17 cellular contexts compared by ENCODE assay signal in the genomic region with DNA sequence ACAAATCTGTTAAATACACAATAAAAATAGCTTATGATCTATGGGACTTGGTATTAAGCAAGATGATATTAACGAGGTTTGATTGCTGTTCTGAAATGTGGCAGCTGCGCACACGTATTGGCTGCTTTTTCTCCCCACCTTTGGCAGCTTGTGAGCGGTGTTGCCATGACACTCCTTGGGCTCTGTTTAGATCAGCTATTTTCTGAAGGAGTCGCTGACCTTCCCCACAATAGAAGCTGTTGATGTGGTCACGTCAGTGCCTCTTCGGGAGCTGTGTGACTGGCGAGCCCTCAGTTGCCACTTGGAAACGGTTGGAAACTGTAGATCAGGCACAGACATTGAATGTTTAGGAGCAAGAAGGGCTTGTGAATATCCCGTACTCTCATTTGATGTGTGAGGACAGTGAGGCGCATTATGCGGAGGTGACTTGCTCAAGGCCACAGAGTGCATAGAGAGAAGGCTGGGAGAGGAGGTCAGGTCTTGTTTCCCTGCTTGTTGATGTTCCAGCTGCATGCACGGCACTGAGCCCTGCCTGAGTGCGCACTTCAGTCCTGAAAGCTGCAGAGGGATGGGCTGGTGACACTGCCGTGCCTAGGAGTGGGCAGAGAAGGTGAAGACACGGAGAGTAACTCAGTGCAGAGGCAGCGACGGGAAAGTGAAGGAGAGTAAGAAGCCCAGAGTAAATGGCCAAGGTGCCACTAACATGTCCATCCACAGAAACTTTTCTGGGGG.
"Had no signal": no experiment of that assay in that cellular context is flagged by ENCODE, and none has a peak within 500 bp of the region (broad histone marks: within the 10 kb centered on the region; RNA-seq: fewer than 3 reads in every experiment).

No MANE protein-coding gene starts in this region.

- H3K27ac Mint-ChIP-seq: activated CD8-positive, alpha-beta T cell treated with anti-CD3 and anti-CD28 coated beads, Interleukin-2, amount 10 ng/mL, durations not matched to agents 7 days and 5 days; activated naive CD8-positive, alpha-beta T cell; mesothelial cell of epicardium had no signal

- ATAC-seq: activated CD8-positive, alpha-beta T cell treated with anti-CD3 and anti-CD28 coated beads, Interleukin-2, amount 10 ng/mL, durations not matched to agents 7 days and 5 days; naive thymus-derived CD4-positive, alpha-beta T cell; right lobe of liver; SK-N-SH treated with all-trans-retinoic acid at 6 μM for 48 hours had no signal

- H3K27me3 ChIP-seq: colonic mucosa, right lobe of liver, spleen had no signal

- H3K27me3 Mint-ChIP-seq: activated naive CD8-positive, alpha-beta T cell had no signal

- DNase-seq: activated CD8-positive, alpha-beta memory T cell treated with anti-CD3 and anti-CD28 coated beads, Interleukin-2, amount 50 U/mL, for 4 hours; activated CD8-positive, alpha-beta T cell treated with anti-CD3 and anti-CD28 coated beads, Interleukin-2, amount 10 ng/mL, durations not matched to agents 7 days and 5 days; activated effector memory CD4-positive, alpha-beta T cell treated with anti-CD3 and anti-CD28 coated beads, Interleukin-2, amount 50 U/mL, for 16 hours; activated T-cell treated with anti-CD3 and anti-CD28 coated beads, Interleukin-2, amount 50 U/mL, for 48 hours; amniotic stem cell; central memory CD4-positive, alpha-beta T cell; colonic mucosa; foreskin fibroblast; immature natural killer cell; naive thymus-derived CD4-positive, alpha-beta T cell; right lobe of liver; spleen had no signal

- H3K36me3 ChIP-seq: colonic mucosa, right lobe of liver, spleen had no signal

- H3K9me3 ChIP-seq: colonic mucosa, right lobe of liver, spleen had no signal

- H3K27ac ChIP-seq: colonic mucosa, right lobe of liver, spleen, VCaP had no signal

- H3K36me3 Mint-ChIP-seq: mesothelial cell of epicardium had no signal

- H3K4me3 Mint-ChIP-seq: activated CD8-positive, alpha-beta T cell treated with anti-CD3 and anti-CD28 coated beads, Interleukin-2, amount 10 ng/mL, durations not matched to agents 7 days and 5 days; activated naive CD8-positive, alpha-beta T cell; immature natural killer cell; mesothelial cell of epicardium; naive thymus-derived CD4-positive, alpha-beta T cell had no signal

- H3K4me1 ChIP-seq: colonic mucosa had no signal

- H3K9me3 Mint-ChIP-seq: immature natural killer cell; mesothelial cell of epicardium; naive thymus-derived CD4-positive, alpha-beta T cell had no signal

- H3K4me3 ChIP-seq: colonic mucosa, lung, right lobe of liver, spleen had no signal
